ENCODE assay signal across 9 cellular contexts in genomic region chr2:215828528-215829184, GRCh38.
DNase-seq lines count a peak whose midpoint lies in the region; ATAC-seq, FAIRE-seq and TF ChIP-seq lines count a peak whose summit lies in the region.
"Had no signal": no experiment of that assay in that cellular context is flagged by ENCODE, and none has a peak within 500 bp of the region (broad histone marks: within the 10 kb centered on the region; RNA-seq: fewer than 3 reads in every experiment).

No MANE protein-coding gene starts in this region.

- no peak for TF ChIP-seq POLR2A in GM12892 (IDR thresholded peaks at IDR 0.05; ENCODE audit: low read depth, low read length)

- DNase-seq in AG08396 (ENCODE audit: low spot score) (peak; percentile 28), GM12892 (ENCODE audit: insufficient read length) (no peak), NAMALWA (ENCODE audit: low spot score) (peak; percentile 69), UCSD-AML1 (lab: John Stamatoyannopoulos, UW; ENCODE audit: unreplicated experiment) (peak; percentile 25), epithelial cell of esophagus (ENCODE audit: low read depth) (peak; percentile 80), GF-D8 (lab: John Stamatoyannopoulos, UW) (no peak)

- peak overlapping the region in 1 of 3 experiments; percentile 11 for H3K4me3 Mint-ChIP-seq in nephron
- H3K4me3 Mint-ChIP-seq: IgD-negative memory B cell had no signal

- FAIRE-seq in GM12892 (lab: Jason Lieb, UNC), result peak; percentile 36

- H3K36me3 Mint-ChIP-seq in nephron (ENCODE audit: low read depth), result no peaks in the 10 kb centered on the region
- H3K36me3 Mint-ChIP-seq: IgD-negative memory B cell had no signal

- no peaks in the 10 kb centered on the region for H3K27me3 Mint-ChIP-seq in nephron (ENCODE audit: low read depth)

- H3K4me3 ChIP-seq in epithelial cell of esophagus (ENCODE audit: low read length), result no peak overlapping the region

- H3K4me1 Mint-ChIP-seq in nephron, result peaks cover 51% of the 10 kb centered on the region

- H3K27ac Mint-ChIP-seq in nephron, result peak overlapping the region; percentile 35 to 94 (median 61)
- H3K27ac Mint-ChIP-seq: IgD-negative memory B cell had no signal

- peaks cover 3% of the 10 kb centered on the region for H3K9me3 Mint-ChIP-seq in nephron

- ATAC-seq in HG02623 (IDR thresholded peaks at IDR 0.05; ENCODE audit: unreplicated experiment), result peak; percentile 80

- TF ChIP-seq CTCF in epithelial cell of esophagus (IDR thresholded peaks at IDR 0.05; ENCODE audit: insufficient read depth, low read depth, low read length, missing control alignments) (peak; percentile 77), nephron (IDR thresholded peaks at IDR 0.05; ENCODE audit: unreplicated experiment in 3 of 3) (peak; percentile 36 to 44 (median 37))

Comparison
In these comparisons a context has a peak if more than half of its experiments do, and no peak if none do; other contexts are left out.
1. DNase-seq: peak in AG08396 (single experiment), NAMALWA (single experiment), UCSD-AML1 (single experiment) and epithelial cell of esophagus (single experiment); none in GM12892 (single experiment) and GF-D8 (single experiment).